17 cellular contexts compared by ENCODE assay signal in the genomic region with DNA sequence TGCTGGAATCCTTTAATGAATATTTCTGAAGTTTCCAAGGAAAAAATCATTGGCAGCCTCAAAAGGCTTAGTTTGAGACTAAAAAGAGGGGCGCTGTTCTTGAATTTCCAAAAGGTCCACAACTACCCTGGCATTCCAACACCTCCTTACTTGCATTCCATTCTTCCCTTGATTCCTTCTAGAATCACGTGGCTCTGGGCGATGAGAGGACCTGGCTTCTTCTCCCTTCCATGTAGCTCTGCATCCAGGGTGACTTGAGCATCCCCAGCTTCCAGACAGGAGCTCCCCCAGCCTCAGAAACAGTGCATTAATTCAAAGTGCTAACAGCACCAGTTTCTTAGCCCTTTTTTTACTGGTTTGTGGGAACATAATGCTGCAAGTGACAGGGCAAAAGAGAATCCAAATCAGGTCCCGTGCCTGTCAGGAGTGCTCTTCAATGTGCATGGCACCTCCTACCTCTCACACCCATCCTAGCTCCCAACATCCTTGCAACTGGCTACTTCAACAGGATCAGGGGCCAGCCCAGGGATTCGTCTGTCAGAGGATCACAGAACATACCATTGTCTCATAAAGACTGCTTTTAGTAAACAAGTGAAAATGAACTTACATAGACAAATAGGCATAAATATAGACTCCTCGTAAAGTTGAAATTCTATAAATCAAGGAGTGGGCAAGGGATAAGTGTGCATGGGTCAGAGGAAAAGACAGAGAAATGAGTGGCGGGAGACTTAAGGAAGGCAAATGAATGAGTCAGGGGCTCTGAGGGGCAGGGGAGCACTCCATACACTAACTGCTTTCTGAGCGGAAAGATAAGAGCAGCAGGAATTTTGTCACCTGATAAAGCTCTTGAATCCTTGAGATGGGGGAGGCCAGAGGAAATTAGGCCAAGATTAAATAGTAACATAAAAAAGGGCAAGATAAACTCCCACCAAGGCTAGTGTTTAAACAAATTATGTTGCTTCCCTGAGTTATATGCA.
A peak's percentile ranks its signal among the peaks of the same experiment; 100 is the strongest.
DNase-seq lines count a peak whose midpoint lies in the region; ATAC-seq and TF ChIP-seq lines count a peak whose summit lies in the region.
"Had no signal": no experiment of that assay in that cellular context is flagged by ENCODE, and none has a peak within 500 bp of the region (broad histone marks: within the 10 kb centered on the region; RNA-seq: fewer than 3 reads in every experiment).

No MANE protein-coding gene starts in this region.

- no peaks in the 10 kb centered on the region for H3K36me3 Mint-ChIP-seq in activated CD8-positive, alpha-beta memory T cell treated with anti-CD3 and anti-CD28 coated beads, Interleukin-2, amount 10 ng/mL, durations not matched to agents 7 days and 5 days
- peaks cover 0 to 11% of the 10 kb centered on the region in 2 donors for H3K36me3 Mint-ChIP-seq in activated naive CD4-positive, alpha-beta T cell treated with anti-CD3 and anti-CD28 coated beads, Interleukin-2, amount 50 U/mL, for 72 hours
- H3K36me3 Mint-ChIP-seq: CD14-positive monocyte had no signal

- TF ChIP-seq CTCF in coronary artery (IDR thresholded peaks at IDR 0.05): no peak

- intact Hi-C loops in sciatic nerve (cut with DNase I): no loop called here

- no peaks in the 10 kb centered on the region for H3K4me1 Mint-ChIP-seq in activated CD8-positive, alpha-beta memory T cell treated with anti-CD3 and anti-CD28 coated beads, Interleukin-2, amount 10 ng/mL, durations not matched to agents 7 days and 5 days

- ATAC-seq in activated CD8-positive, alpha-beta memory T cell treated with anti-CD3 and anti-CD28 coated beads, Interleukin-2, amount 10 ng/mL, durations not matched to agents 7 days and 5 days: no peak
- ATAC-seq in HG03521 (IDR thresholded peaks at IDR 0.05; ENCODE audit: unreplicated experiment): no peak
- ATAC-seq in activated naive CD4-positive, alpha-beta T cell treated with anti-CD3 and anti-CD28 coated beads, Interleukin-2, amount 50 U/mL, for 72 hours: no peak
- no peak for ATAC-seq in sciatic nerve
- ATAC-seq: Right ventricle myocardium inferior had no signal

- peaks cover 2% of the 10 kb centered on the region for H3K9me3 Mint-ChIP-seq in activated CD8-positive, alpha-beta memory T cell treated with anti-CD3 and anti-CD28 coated beads, Interleukin-2, amount 10 ng/mL, durations not matched to agents 7 days and 5 days (ENCODE audit: low read depth)
- H3K9me3 Mint-ChIP-seq in activated naive CD4-positive, alpha-beta T cell treated with anti-CD3 and anti-CD28 coated beads, Interleukin-2, amount 50 U/mL, for 72 hours: peaks cover 4 to 26% of the 10 kb centered on the region in 2 donors

- peaks cover 13% of the 10 kb centered on the region for H3K27me3 Mint-ChIP-seq in activated CD8-positive, alpha-beta memory T cell treated with anti-CD3 and anti-CD28 coated beads, Interleukin-2, amount 10 ng/mL, durations not matched to agents 7 days and 5 days

- H3K4me3 Mint-ChIP-seq in activated CD8-positive, alpha-beta memory T cell treated with anti-CD3 and anti-CD28 coated beads, Interleukin-2, amount 10 ng/mL, durations not matched to agents 7 days and 5 days: no peak overlapping the region
- H3K4me3 Mint-ChIP-seq: H9 had no signal

- CTCF ChIA-PET in activated CD8-positive, alpha-beta memory T cell treated with anti-CD3 and anti-CD28 coated beads, Interleukin-2, amount 10 ng/mL, durations not matched to agents 7 days and 5 days (lab: Charles Lee): no interaction called here

- no peak for DNase-seq in activated CD8-positive, alpha-beta memory T cell treated with anti-CD3 and anti-CD28 coated beads, Interleukin-2, amount 10 ng/mL, durations not matched to agents 7 days and 5 days
- no peak for DNase-seq in activated CD8-positive, alpha-beta memory T cell treated with anti-CD3 and anti-CD28 coated beads, Interleukin-2, amount 50 U/mL, for 4 hours
- DNase-seq in coronary artery (ENCODE audit: low spot score) (peak; percentile 29), iPS-NIHi11 (ENCODE audit: low spot score) (peak; percentile 44), EL (no peak), sciatic nerve (ENCODE audit: low spot score) (no peak)
- DNase-seq in activated naive CD4-positive, alpha-beta T cell treated with anti-CD3 and anti-CD28 coated beads, Interleukin-2, amount 50 U/mL, for 72 hours (ENCODE audit: low spot score in 2 of 2): no peak
- DNase-seq: 8988T, DMS79, H9, MV-4-11, NCI-H1694 treated with DMSO at 0.1 percent for 48 hours, NCI-H510A, NCI-H774 had no signal

- H3K27ac ChIP-seq in coronary artery: no peak overlapping the region

- H3K27ac Mint-ChIP-seq in activated CD8-positive, alpha-beta memory T cell treated with anti-CD3 and anti-CD28 coated beads, Interleukin-2, amount 10 ng/mL, durations not matched to agents 7 days and 5 days: peak overlapping the region; percentile 18
- H3K27ac Mint-ChIP-seq in activated naive CD4-positive, alpha-beta T cell treated with anti-CD3 and anti-CD28 coated beads, Interleukin-2, amount 50 U/mL, for 72 hours: no peak overlapping the region
- H3K27ac Mint-ChIP-seq: CD14-positive monocyte, H9 had no signal

- no peak overlapping the region for H3K4me3 ChIP-seq in coronary artery

Comparison
In these comparisons a context has a peak if more than half of its experiments do, and no peak if none do; other contexts are left out.
1. DNase-seq: peak in coronary artery (single experiment) and iPS-NIHi11 (single experiment); none in activated CD8-positive, alpha-beta memory T cell treated with anti-CD3 and anti-CD28 coated beads, Interleukin-2, amount 10 ng/mL, durations not matched to agents 7 days and 5 days (single experiment), activated CD8-positive, alpha-beta memory T cell treated with anti-CD3 and anti-CD28 coated beads, Interleukin-2, amount 50 U/mL, for 4 hours (single experiment), activated naive CD4-positive, alpha-beta T cell treated with anti-CD3 and anti-CD28 coated beads, Interleukin-2, amount 50 U/mL, for 72 hours (0 of 2), EL (single experiment) and sciatic nerve (single experiment).